In genomic region chr19:10871711-10872550, GRCh38 we compare ENCODE assay signal across 8 cellular contexts. TPM values are rescaled to one million over a fixed set of nuclear protein-coding genes. Genes with fewer than 3 reads are reported as not detected.
A peak's percentile ranks its signal among the peaks of the same experiment; 100 is the strongest.
DNase-seq lines count a peak whose midpoint lies in the region; ATAC-seq, FAIRE-seq and TF ChIP-seq lines count a peak whose summit lies in the region.

No MANE protein-coding gene starts in this region.

- in situ Hi-C loops in K562 (cut with MboI): no loop called here

- intact Hi-C loops in K562 (cut with micrococcal nuclease): loop anchor here (5.0 kb wide), 1 partner anchor 55 kb away; the partner anchor contains the start of genes TIMM29 and YIPF2

- H3K9ac ChIP-seq in K562 (ENCODE audit: insufficient read depth in 1 of 2, low read depth in 2 of 2, low read length in 2 of 2): peak overlapping the region; percentile 77 to 93

- no peaks in the 10 kb centered on the region for H4K20me1 ChIP-seq in K562 (replicated peaks; ENCODE audit: control insufficient read depth, insufficient read depth, low read length)

- H3K4me1 ChIP-seq in K562 (replicated peaks in 1 of 2; ENCODE audit: control insufficient read depth in 2 of 2, insufficient read depth in 2 of 2, low read length in 2 of 2): peaks cover 16 to 45% of the 10 kb centered on the region in 2 experiments

- H3K4me3 Mint-ChIP-seq in immature natural killer cell: peak overlapping the region; percentile 72 to 86 (median 79)

- CTCF ChIA-PET in K562 (lab: Yijun Ruan, JAX; ENCODE audit: low intra/inter-chr PET ratio): interaction anchor here (0.6 kb wide), 1 partner anchor 84 kb away, joined by 5 read pairs; no protein-coding TSS in a partner anchor

- H2AFZ ChIP-seq in K562 (ENCODE audit: low read depth, low read length): 0 out of 2 replicates have a peak overlapping the region, but pooled peaks have one; percentile 40

- peak; percentile 31; the same call in 1 of the 3 replicates for TF ChIP-seq CTCF in GM12872 (IDR thresholded peaks at IDR 0.05; ENCODE audit: insufficient read depth, low read depth, low read length)
- 0 out of 6 replicates have a peak, but pooled peaks of 1 of the 3 experiments have one; percentile 7 for TF ChIP-seq CTCF in K562 (IDR thresholded peaks at IDR 0.05 in 2 of 3, conservative IDR thresholded peaks at IDR 0.05 in 1 of 3; ENCODE audit: insufficient read depth in 2 of 3, low read depth in 1 of 3, low read length in 3 of 3)

- H3K4me2 ChIP-seq in K562 (ENCODE audit: insufficient read depth, low read length): peak overlapping the region; percentile 84

- TF ChIP-seq POLR2A in K562 (conservative IDR thresholded peaks at IDR 0.05): no peak; the same call in 1 of the 2 replicates

- BruUV-seq in K562 (replicated peaks; lab: Mats Ljungman, UMichigan): no TSS peak

- POLR2A ChIA-PET in K562 (lab: Yijun Ruan, JAX): interaction anchor here (0.6 to 1.2 kb wide), 4 partner anchors 10 to 56 kb away, joined by 3 to 4 read pairs (median 3); no protein-coding TSS in a partner anchor

- H3K9me1 ChIP-seq in K562 (ENCODE audit: control insufficient read depth, insufficient read depth, low read length): no peaks in the 10 kb centered on the region

- no peaks in the 10 kb centered on the region for H3K9me3 Mint-ChIP-seq in immature natural killer cell

- ATAC-seq in HG02759 (IDR thresholded peaks at IDR 0.05; ENCODE audit: unreplicated experiment): peak; percentile 19
- ATAC-seq in SK-N-SH treated with all-trans-retinoic acid at 6 μM for 48 hours: peak; percentile 2; the same call in 1 of the 3 replicates
- ATAC-seq in K562: peak; percentile 3; the same call in 2 of the 3 replicates

- peaks cover 15 to 22% of the 10 kb centered on the region in 2 donors for H3K4me1 Mint-ChIP-seq in immature natural killer cell

- H3K36me3 ChIP-seq in K562 (ENCODE audit: control insufficient read depth, insufficient read depth, low read length): peaks cover 19% of the 10 kb centered on the region; the same call in 2 of the 3 replicates

- peaks cover 52% of the 10 kb centered on the region for H3K79me2 ChIP-seq in K562 (ENCODE audit: control insufficient read depth, insufficient read depth, low read length)

- peak overlapping the region; percentile 87 for H3K27ac ChIP-seq in K562 (ENCODE audit: extremely low read depth, low read depth, low read length)

- H3K36me3 Mint-ChIP-seq in immature natural killer cell: no peaks in the 10 kb centered on the region

- WGBS in K562 (ENCODE audit: insufficient coverage, low coverage, missing lambda C conversion rate): 1% methylated on average over 27 of the region's 91 CpGs

- no peaks in the 10 kb centered on the region for H3K27me3 ChIP-seq in K562 (ENCODE audit: control insufficient read depth in 2 of 2, insufficient read depth in 2 of 2, low read length in 2 of 2)

- H3K27ac Mint-ChIP-seq in immature natural killer cell: peak overlapping the region in 4 of 6 donors; percentile 10 to 83 (median 47)

- H3K9me3 ChIP-seq in K562 (replicated peaks; ENCODE audit: control insufficient read depth, insufficient read depth, low read depth, low read length): no peaks in the 10 kb centered on the region

- peaks cover 1 to 16% (median 5%) of the 10 kb centered on the region in 3 donors for H3K27me3 Mint-ChIP-seq in immature natural killer cell (ENCODE audit: low read depth in 3 of 3)

- no peak for FAIRE-seq in K562 (lab: Jason Lieb, UNC)

- TF ChIP-seq EP300 in K562 (IDR thresholded peaks at IDR 0.05; ENCODE audit: low read length): no peak

- DNase-seq in K562 (ENCODE audit: extremely low read depth in 1 of 4, low spot score in 3 of 4) (peak in 3 of 4 experiments; percentile 49 to 74 (median 67)), immature natural killer cell (peak; percentile 3 to 22 (median 15)), A172 (ENCODE audit: low spot score) (no peak), MV-4-11 (lab: John Stamatoyannopoulos, UW) (no peak)
- DNase-seq in stimulated activated CD4-positive, alpha-beta T cell treated with anti-CD3 and anti-CD28 coated beads, Interleukin-2, amount 100 ng/mL, for 24 hours: peak; percentile 31 to 43

- H3K4me3 ChIP-seq in K562: peak overlapping the region; percentile 98

- TF ChIP-seq RAD21 in K562 (CRISPR knock-in tag; conservative IDR thresholded peaks at IDR 0.05 in 1 of 2, IDR thresholded peaks at IDR 0.05 in 1 of 2): no peak

RNA-seq across cellular contexts. Expression of gene CARM1, which starts 0.6 kb away (rescaled TPM):
- total RNA-seq in K562 (2011; cell fraction: chromatin; rRNA removed; ENCODE audit: low replicate concordance): 50.4 and 92.7 TPM in 2 replicates
- 57.5 and 60.4 TPM in 2 replicates for total RNA-seq in K562 (2011; cell fraction: nucleolus; rRNA removed)
- 52.4 and 52.6 TPM in 2 replicates for total RNA-seq in K562 (2011; cell fraction: nucleoplasm; rRNA removed)
- 31.9 and 41.8 TPM in 2 replicates for total RNA-seq in K562 (2014; rRNA removed)
- 14.1 and 18.6 TPM in 2 replicates for total RNA-seq in K562 (2014; rRNA removed; fragmentation: Illumina TruSeq; extraction: Trizol)
- total RNA-seq in K562 (2015; rRNA removed; fragmentation: Illumina TruSeq; extraction: Trizol): 25.2 and 27.1 TPM in 2 replicates
- 86.0 and 86.3 TPM in 2 replicates for total RNA-seq in K562 (2021)
- polyA plus RNA-seq in K562 (2011; rRNA removed): 29.7 and 54.8 TPM in 2 replicates
- polyA plus RNA-seq in K562 (2011; cell fraction: cytosol; rRNA removed): 39.1 and 73.7 TPM in 2 replicates
- polyA plus RNA-seq in K562 (2011; cell fraction: nucleus; rRNA removed): 61.7 and 77.2 TPM in 2 replicates
- 54.2 and 71.7 TPM in 2 replicates for polyA plus RNA-seq in K562 (2012)
- 59.8 and 73.9 TPM in 2 replicates for polyA plus RNA-seq in K562 (2014; fragmentation: Illumina TruSeq; extraction: Trizol)
- polyA plus RNA-seq in K562 (2014; fragmentation: Nextera tagmentation; extraction: Ambion mirVana): under 1 TPM; 0.36 to 0.65 TPM
- polyA plus RNA-seq in K562 (2014; rRNA removed): 49.1 and 56.5 TPM in 2 replicates
- polyA minus RNA-seq in K562 (2011; rRNA and poly(A)+ RNA removed): 20.6 and 23.7 TPM in 2 replicates
- 32.6 and 45.6 TPM in 2 replicates for polyA minus RNA-seq in K562 (2011; cell fraction: cytosol; rRNA and poly(A)+ RNA removed)
- polyA minus RNA-seq in K562 (2011; cell fraction: nucleus; rRNA and poly(A)+ RNA removed): 13.1 and 18.4 TPM in 2 replicates
- polyA plus RNA-seq in immature natural killer cell: under 1 TPM; 0.26 to 0.83 (median 0.29) TPM
- total RNA-seq in A172 (2014; rRNA removed; shearing (Covaris generic)): 46.6 and 53.0 TPM in 2 replicates

RNA-seq across cellular contexts. Expression of gene C19orf38, which starts 23.7 kb away (rescaled TPM):
- total RNA-seq in K562 (2011; cell fraction: chromatin; rRNA removed; ENCODE audit: low replicate concordance): 0.83 TPM in 1 of 2 replicates, not detected in the other
- total RNA-seq in K562 (2011; cell fraction: nucleolus; rRNA removed): 0.50 TPM in 1 of 2 replicates, not detected in the other
- total RNA-seq in K562 (2011; cell fraction: nucleoplasm; rRNA removed): not detected in 2 replicates
- total RNA-seq in K562 (2014; rRNA removed) (0.16 TPM in 1 of 2 replicates, not detected in the other), K562 (2014; rRNA removed; fragmentation: Illumina TruSeq; extraction: Trizol) (not detected in 2 replicates), K562 (2015; rRNA removed; fragmentation: Illumina TruSeq; extraction: Trizol) (not detected in 2 replicates), K562 (2021) (0.18 and 0.29 TPM in 2 replicates)
- polyA plus RNA-seq in K562 (2011; rRNA removed) (0.14 and 0.31 TPM in 2 replicates), K562 (2014; fragmentation: Illumina TruSeq; extraction: Trizol) (not detected in 2 replicates), K562 (2014; fragmentation: Nextera tagmentation; extraction: Ambion mirVana) (not detected), K562 (2014; rRNA removed) (0.53 TPM in 1 of 2 replicates, not detected in the other), immature natural killer cell (1 to 10 TPM; 1.2 to 5.6 (median 3.3) TPM)
- 0.19 and 0.22 TPM in 2 replicates for polyA plus RNA-seq in K562 (2011; cell fraction: cytosol; rRNA removed)
- polyA plus RNA-seq in K562 (2011; cell fraction: nucleus; rRNA removed): 0.10 and 0.34 TPM in 2 replicates
- 0.27 and 0.40 TPM in 2 replicates for polyA plus RNA-seq in K562 (2012)
- polyA minus RNA-seq in K562 (2011; rRNA and poly(A)+ RNA removed): not detected in 2 replicates
- not detected in 2 replicates for polyA minus RNA-seq in K562 (2011; cell fraction: cytosol; rRNA and poly(A)+ RNA removed)
- 0.27 and 0.56 TPM in 2 replicates for polyA minus RNA-seq in K562 (2011; cell fraction: nucleus; rRNA and poly(A)+ RNA removed)
- total RNA-seq in A172 (2014; rRNA removed; shearing (Covaris generic)): 0.22 and 1.5 TPM in 2 replicates

RNA-seq across cellular contexts. Expression of gene TMED1, which starts 35.9 kb away (rescaled TPM):
- 12.5 and 36.8 TPM in 2 replicates for total RNA-seq in K562 (2011; cell fraction: chromatin; rRNA removed; ENCODE audit: low replicate concordance)
- total RNA-seq in K562 (2011; cell fraction: nucleolus; rRNA removed): 63.2 and 77.4 TPM in 2 replicates
- total RNA-seq in K562 (2011; cell fraction: nucleoplasm; rRNA removed): 32.4 and 49.3 TPM in 2 replicates
- total RNA-seq in K562 (2014; rRNA removed): 28.1 and 34.4 TPM in 2 replicates
- total RNA-seq in K562 (2014; rRNA removed; fragmentation: Illumina TruSeq; extraction: Trizol): 7.4 and 8.0 TPM in 2 replicates
- total RNA-seq in K562 (2015; rRNA removed; fragmentation: Illumina TruSeq; extraction: Trizol): 22.7 and 23.5 TPM in 2 replicates
- total RNA-seq in K562 (2021): 25.5 and 28.2 TPM in 2 replicates
- polyA plus RNA-seq in K562 (2011; rRNA removed): 26.1 and 27.9 TPM in 2 replicates
- 33.2 and 47.1 TPM in 2 replicates for polyA plus RNA-seq in K562 (2011; cell fraction: cytosol; rRNA removed)
- polyA plus RNA-seq in K562 (2011; cell fraction: nucleus; rRNA removed): 10.9 and 12.8 TPM in 2 replicates
- polyA plus RNA-seq in K562 (2012): 28.9 and 42.7 TPM in 2 replicates
- polyA plus RNA-seq in K562 (2014; fragmentation: Illumina TruSeq; extraction: Trizol): 9.6 and 18.6 TPM in 2 replicates
- 1 to 10 TPM in 1 of 2 experiments, under 1 TPM in 1; 0.86 to 5.9 TPM for polyA plus RNA-seq in K562 (2014; fragmentation: Nextera tagmentation; extraction: Ambion mirVana)
- 29.3 and 30.2 TPM in 2 replicates for polyA plus RNA-seq in K562 (2014; rRNA removed)
- polyA minus RNA-seq in K562 (2011; rRNA and poly(A)+ RNA removed): 11.8 and 20.7 TPM in 2 replicates
- polyA minus RNA-seq in K562 (2011; cell fraction: cytosol; rRNA and poly(A)+ RNA removed): 14.7 and 14.8 TPM in 2 replicates
- 4.3 and 6.6 TPM in 2 replicates for polyA minus RNA-seq in K562 (2011; cell fraction: nucleus; rRNA and poly(A)+ RNA removed)
- polyA plus RNA-seq in immature natural killer cell: 100 to 1,000 TPM in 1 of 3 donors, 10 to 100 TPM in 2; 60.1 to 103 (median 88.5) TPM
- total RNA-seq in A172 (2014; rRNA removed; shearing (Covaris generic)): 53.2 and 75.7 TPM in 2 replicates

RNA-seq across cellular contexts. Expression of gene YIPF2, which starts 56.5 kb away (rescaled TPM):
- 41.8 and 150 TPM in 2 replicates for total RNA-seq in K562 (2011; cell fraction: chromatin; rRNA removed; ENCODE audit: low replicate concordance)
- total RNA-seq in K562 (2011; cell fraction: nucleolus; rRNA removed): 200 and 225 TPM in 2 replicates
- 96.4 and 107 TPM in 2 replicates for total RNA-seq in K562 (2011; cell fraction: nucleoplasm; rRNA removed)
- total RNA-seq in K562 (2014; rRNA removed) (65.2 and 80.4 TPM in 2 replicates), K562 (2014; rRNA removed; fragmentation: Illumina TruSeq; extraction: Trizol) (10.3 and 12.1 TPM in 2 replicates), K562 (2015; rRNA removed; fragmentation: Illumina TruSeq; extraction: Trizol) (31.6 and 32.5 TPM in 2 replicates), K562 (2021) (51.6 and 56.3 TPM in 2 replicates)
- polyA plus RNA-seq in K562 (2011; rRNA removed) (40.5 and 69.1 TPM in 2 replicates), K562 (2014; fragmentation: Illumina TruSeq; extraction: Trizol) (20.4 and 44.1 TPM in 2 replicates), K562 (2014; fragmentation: Nextera tagmentation; extraction: Ambion mirVana) (1 to 10 TPM; 1.3 to 2.2 TPM), K562 (2014; rRNA removed) (64.3 and 74.2 TPM in 2 replicates), immature natural killer cell (10 to 100 TPM; 14.8 to 24.7 (median 24.1) TPM)
- 114 and 210 TPM in 2 replicates for polyA plus RNA-seq in K562 (2011; cell fraction: cytosol; rRNA removed)
- polyA plus RNA-seq in K562 (2011; cell fraction: nucleus; rRNA removed): 175 and 177 TPM in 2 replicates
- 41.2 and 77.2 TPM in 2 replicates for polyA plus RNA-seq in K562 (2012)
- 15.6 and 19.6 TPM in 2 replicates for polyA minus RNA-seq in K562 (2011; rRNA and poly(A)+ RNA removed)
- polyA minus RNA-seq in K562 (2011; cell fraction: cytosol; rRNA and poly(A)+ RNA removed): 56.2 and 63.8 TPM in 2 replicates
- 26.0 and 30.7 TPM in 2 replicates for polyA minus RNA-seq in K562 (2011; cell fraction: nucleus; rRNA and poly(A)+ RNA removed)
- 59.4 and 72.8 TPM in 2 replicates for total RNA-seq in A172 (2014; rRNA removed; shearing (Covaris generic))

RNA-seq across cellular contexts. Expression of gene TIMM29, which starts 56.7 kb away (rescaled TPM):
- 9.9 and 25.8 TPM in 2 replicates for total RNA-seq in K562 (2011; cell fraction: chromatin; rRNA removed; ENCODE audit: low replicate concordance)
- total RNA-seq in K562 (2011; cell fraction: nucleolus; rRNA removed): 30.1 and 31.0 TPM in 2 replicates
- 14.4 and 15.4 TPM in 2 replicates for total RNA-seq in K562 (2011; cell fraction: nucleoplasm; rRNA removed)
- total RNA-seq in K562 (2014; rRNA removed) (29.4 and 32.7 TPM in 2 replicates), K562 (2014; rRNA removed; fragmentation: Illumina TruSeq; extraction: Trizol) (18.5 and 19.9 TPM in 2 replicates), K562 (2015; rRNA removed; fragmentation: Illumina TruSeq; extraction: Trizol) (20.2 and 20.7 TPM in 2 replicates), K562 (2021) (23.8 and 24.7 TPM in 2 replicates)
- polyA plus RNA-seq in K562 (2011; rRNA removed) (11.0 and 13.2 TPM in 2 replicates), K562 (2014; fragmentation: Illumina TruSeq; extraction: Trizol) (13.8 and 13.9 TPM in 2 replicates), K562 (2014; fragmentation: Nextera tagmentation; extraction: Ambion mirVana) (1 to 10 TPM; 2.4 to 3.2 TPM), K562 (2014; rRNA removed) (16.3 and 17.5 TPM in 2 replicates), immature natural killer cell (10 to 100 TPM; 29.6 to 40.8 (median 35.4) TPM)
- polyA plus RNA-seq in K562 (2011; cell fraction: cytosol; rRNA removed): 10.3 and 20.8 TPM in 2 replicates
- 7.8 and 11.2 TPM in 2 replicates for polyA plus RNA-seq in K562 (2011; cell fraction: nucleus; rRNA removed)
- 17.4 and 20.2 TPM in 2 replicates for polyA plus RNA-seq in K562 (2012)
- polyA minus RNA-seq in K562 (2011; rRNA and poly(A)+ RNA removed): 2.6 and 2.9 TPM in 2 replicates
- 4.8 and 6.6 TPM in 2 replicates for polyA minus RNA-seq in K562 (2011; cell fraction: cytosol; rRNA and poly(A)+ RNA removed)
- polyA minus RNA-seq in K562 (2011; cell fraction: nucleus; rRNA and poly(A)+ RNA removed): 5.7 and 7.8 TPM in 2 replicates
- 45.6 and 56.0 TPM in 2 replicates for total RNA-seq in A172 (2014; rRNA removed; shearing (Covaris generic))

Comparison
In these comparisons a context has a peak if more than half of its experiments do, and no peak if none do; other contexts are left out.
1. DNase-seq: peak in K562 (3 of 4), immature natural killer cell (3 of 3) and stimulated activated CD4-positive, alpha-beta T cell treated with anti-CD3 and anti-CD28 coated beads, Interleukin-2, amount 100 ng/mL, for 24 hours (2 of 2); none in A172 (single experiment) and MV-4-11 (single experiment).
2. Peak in every context shown above with its lines, with median percentiles within 50 percentile points of each other: ATAC-seq.